Comparison of ENCODE assay signal across 8 cellular contexts in the genomic region with DNA sequence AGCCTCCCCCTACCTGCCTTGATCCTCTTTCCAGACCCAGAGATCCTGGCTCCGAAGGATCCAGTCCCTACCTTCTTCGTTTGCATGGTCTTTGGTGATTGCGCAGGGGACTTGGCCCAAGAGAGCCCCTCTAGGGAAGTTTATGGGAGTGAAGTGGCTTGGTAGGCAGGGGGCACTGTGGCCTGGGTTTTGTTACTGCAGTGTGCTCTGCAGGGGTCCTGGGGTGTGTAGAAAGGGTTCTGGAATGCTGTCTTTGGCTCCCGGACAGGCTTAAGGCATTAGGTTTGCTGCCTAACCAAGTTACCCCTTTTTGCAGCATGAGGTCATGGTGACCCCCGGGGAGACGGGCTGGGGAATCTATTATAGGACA. TPM values are rescaled to one million over a fixed set of nuclear protein-coding genes. Genes with fewer than 3 reads are reported as not detected.
A peak's percentile ranks its signal among the peaks of the same experiment; 100 is the strongest.
DNase-seq lines count a peak whose midpoint lies in the region; ATAC-seq lines count a peak whose summit lies in the region.

No MANE protein-coding gene starts in this region.

- H4K91ac ChIP-seq in neuronal stem cell (ENCODE audit: low read depth, low read length, poor library complexity) = no peak overlapping the region

- H3K4me1 Mint-ChIP-seq in CD4-positive, CD25-positive, alpha-beta regulatory T cell = peaks cover 6 to 80% (median 42%) of the 10 kb centered on the region in 4 donors

- no peaks in the 10 kb centered on the region for H3K9me2 ChIP-seq in Karpas-422 (replicated peaks; ENCODE audit: insufficient read depth, low read length)

- no peak overlapping the region for H2BK12ac ChIP-seq in neuronal stem cell (ENCODE audit: low read length)

- H3K79me1 ChIP-seq in neuronal stem cell (ENCODE audit: low read depth, low read length) = peaks cover 8% of the 10 kb centered on the region

- H4K8ac ChIP-seq in neuronal stem cell (ENCODE audit: low read depth, low read length) = no peak overlapping the region

- H3K27ac ChIP-seq in CD4-positive, CD25-positive, alpha-beta regulatory T cell (ENCODE audit: insufficient read depth, low read length, poor library complexity, severe bottlenecking) = peak overlapping the region; percentile 91
- H3K27ac ChIP-seq in Karpas-422 (ENCODE audit: low read length) = no peak overlapping the region
- H3K27ac ChIP-seq in neuronal stem cell (replicated peaks; ENCODE audit: low read length) = no peak overlapping the region

- H2BK120ac ChIP-seq in neuronal stem cell (ENCODE audit: low read depth, low read length) = no peak overlapping the region

- H3K36me3 Mint-ChIP-seq in CD4-positive, CD25-positive, alpha-beta regulatory T cell = peaks cover 33% of the 10 kb centered on the region

- peak overlapping the region; percentile 91 for H3K4me3 ChIP-seq in CD4-positive, CD25-positive, alpha-beta regulatory T cell (ENCODE audit: low read depth, low read length)
- H3K4me3 ChIP-seq in Karpas-422 (ENCODE audit: low read length) = peak overlapping the region; percentile 66; the same call in 1 of the 2 replicates
- H3K4me3 ChIP-seq in neuronal stem cell (ENCODE audit: low read length in 2 of 2) = peak overlapping the region in 1 of 2 donors; percentile 77

- no peaks in the 10 kb centered on the region for H3K27me3 ChIP-seq in CD4-positive, CD25-positive, alpha-beta regulatory T cell (ENCODE audit: control insufficient read depth, insufficient read depth, low read length)
- H3K27me3 ChIP-seq in Karpas-422 (ENCODE audit: low read length) (no peaks in the 10 kb centered on the region), neuronal stem cell (ENCODE audit: control insufficient read depth in 3 of 3, insufficient read depth in 3 of 3, low read depth in 1 of 3, low read length in 3 of 3) (no peaks in the 10 kb centered on the region)

- H3K4me3 Mint-ChIP-seq in CD4-positive, CD25-positive, alpha-beta regulatory T cell = peak overlapping the region; percentile 80 to 98 (median 92)

- peak overlapping the region; percentile 89 to 95 (median 93) for H3K27ac Mint-ChIP-seq in CD4-positive, CD25-positive, alpha-beta regulatory T cell

- no peak for ATAC-seq in CD4-positive, CD25-positive, alpha-beta regulatory T cell (ENCODE audit: low read depth in 2 of 2)

- H3K4me1 ChIP-seq in CD4-positive, CD25-positive, alpha-beta regulatory T cell (ENCODE audit: control insufficient read depth, insufficient read depth, low read length, poor library complexity, severe bottlenecking) = peaks cover 83% of the 10 kb centered on the region
- H3K4me1 ChIP-seq in Karpas-422 (ENCODE audit: low read length) (peaks cover 36% of the 10 kb centered on the region), neuronal stem cell (ENCODE audit: control insufficient read depth in 2 of 2, insufficient read depth in 1 of 2, low read depth in 1 of 2, low read length in 2 of 2) (peaks cover 7 to 26% of the 10 kb centered on the region in 2 donors)

- H3K9me3 Mint-ChIP-seq in CD4-positive, CD25-positive, alpha-beta regulatory T cell = no peaks in the 10 kb centered on the region

- no peak overlapping the region for H2BK15ac ChIP-seq in neuronal stem cell (ENCODE audit: low read length)

- no peak overlapping the region for H3K23ac ChIP-seq in neuronal stem cell (ENCODE audit: low read depth, low read length, poor library complexity)

- H3K27me3 Mint-ChIP-seq in CD4-positive, CD25-positive, alpha-beta regulatory T cell = no peaks in the 10 kb centered on the region

- WGBS in neuronal stem cell (ENCODE audit: extremely low coverage in 2 of 2, insufficient read length in 2 of 2, insufficient replicate concordance in 1 of 2), 2 donors = no CpG with 5 or more reads among the region's 6 CpGs

- H2AFZ ChIP-seq in Karpas-422 (ENCODE audit: low read length) (no peak overlapping the region), neuronal stem cell (ENCODE audit: low read length) (no peak overlapping the region)

- H2BK5ac ChIP-seq in neuronal stem cell (ENCODE audit: low read length) = no peak overlapping the region

- H3K79me2 ChIP-seq in Karpas-422 (ENCODE audit: low read length) = no peaks in the 10 kb centered on the region

- no peak overlapping the region for H3K14ac ChIP-seq in neuronal stem cell (ENCODE audit: low read length)

- H3K4me2 ChIP-seq in Karpas-422 (ENCODE audit: low read depth, low read length, poor library complexity, severe bottlenecking) (peak overlapping the region; percentile 91), neuronal stem cell (ENCODE audit: insufficient read depth, low read length, poor library complexity, severe bottlenecking) (peak overlapping the region; percentile 78)

- H3K18ac ChIP-seq in neuronal stem cell (ENCODE audit: low read length) = no peak overlapping the region

- no peak overlapping the region for H2AK5ac ChIP-seq in neuronal stem cell (ENCODE audit: low read depth, low read length)

- no peak for DNase-seq in CD4-positive, CD25-positive, alpha-beta regulatory T cell
- DNase-seq in Karpas-422 (no peak), ecto neural progenitor cell (ENCODE audit: low spot score) (peak; percentile 72), neuronal stem cell (ENCODE audit: low spot score) (no peak), AML-193 (lab: John Stamatoyannopoulos, UW) (no peak), NCI-H82 treated with DMSO at 0.1 percent for 48 hours (lab: John Stamatoyannopoulos, UW; ENCODE audit: unreplicated experiment) (no peak), inferior parietal cortex (ENCODE audit: extremely low spot score) (no peak)
- no peak for DNase-seq in central memory CD4-positive, alpha-beta T cell

- peaks cover 36% of the 10 kb centered on the region for H3K36me3 ChIP-seq in CD4-positive, CD25-positive, alpha-beta regulatory T cell (ENCODE audit: control insufficient read depth, insufficient read depth, low read length)
- H3K36me3 ChIP-seq in Karpas-422 (ENCODE audit: insufficient read depth, low read length) (no peaks in the 10 kb centered on the region), neuronal stem cell (replicated peaks in 1 of 2; ENCODE audit: control insufficient read depth in 2 of 2, insufficient read depth in 2 of 2, low read length in 2 of 2) (peaks cover 20 to 54% of the 10 kb centered on the region in 2 donors)

- H4K20me1 ChIP-seq in Karpas-422 (ENCODE audit: insufficient read depth, low read depth, low read length) = peaks cover 5% of the 10 kb centered on the region; the same call in 1 of the 2 replicates

- H3K4ac ChIP-seq in neuronal stem cell (ENCODE audit: low read length) = no peak overlapping the region

- H3K9me3 ChIP-seq in CD4-positive, CD25-positive, alpha-beta regulatory T cell (ENCODE audit: control insufficient read depth in 2 of 2, low read length in 2 of 2) = no peaks in the 10 kb centered on the region
- H3K9me3 ChIP-seq in Karpas-422 (ENCODE audit: low read length) (no peaks in the 10 kb centered on the region), neuronal stem cell (replicated peaks in 1 of 2; ENCODE audit: control insufficient read depth in 2 of 2, insufficient read depth in 1 of 2, low read depth in 1 of 2, low read length in 2 of 2) (no peaks in the 10 kb centered on the region)

- H3K9ac ChIP-seq in Karpas-422 (ENCODE audit: low read length) (no peak overlapping the region; the same call in 1 of the 2 replicates), neuronal stem cell (ENCODE audit: low read depth, low read length, poor library complexity) (no peak overlapping the region)

RNA-seq across cellular contexts. Expression of gene ATP8B2, which starts 3.8 kb away (rescaled TPM):
- total RNA-seq in CD4-positive, CD25-positive, alpha-beta regulatory T cell = 267 TPM
- polyA plus RNA-seq in CD4-positive, CD25-positive, alpha-beta regulatory T cell = 100 to 1,000 TPM in 2 of 4 donors, 10 to 100 TPM in 2; 76.0 to 127 (median 104) TPM
- 10.6 and 19.6 TPM in 2 replicates for total RNA-seq in Karpas-422 (2014; rRNA removed; shearing (Covaris generic); ENCODE audit: low replicate concordance)
- polyA plus RNA-seq in neuronal stem cell (2013, experiment 1 of 2) = 23.7 TPM
- polyA plus RNA-seq in neuronal stem cell (2013, experiment 2 of 2) = 22.1 TPM

RNA-seq across cellular contexts. Expression of gene AQP10, which starts 8.2 kb away (rescaled TPM):
- 0.81 TPM for total RNA-seq in CD4-positive, CD25-positive, alpha-beta regulatory T cell
- not detected for polyA plus RNA-seq in CD4-positive, CD25-positive, alpha-beta regulatory T cell
- total RNA-seq in Karpas-422 (2014; rRNA removed; shearing (Covaris generic); ENCODE audit: low replicate concordance) = not detected in 2 replicates
- not detected for polyA plus RNA-seq in neuronal stem cell (2013, experiment 1 of 2)
- polyA plus RNA-seq in neuronal stem cell (2013, experiment 2 of 2) = not detected

RNA-seq across cellular contexts. Expression of gene HAX1, which starts 56.7 kb away (rescaled TPM):
- total RNA-seq in CD4-positive, CD25-positive, alpha-beta regulatory T cell = 60.2 TPM
- 100 to 1,000 TPM; 166 to 213 (median 194) TPM for polyA plus RNA-seq in CD4-positive, CD25-positive, alpha-beta regulatory T cell
- 184 and 229 TPM in 2 replicates for total RNA-seq in Karpas-422 (2014; rRNA removed; shearing (Covaris generic); ENCODE audit: low replicate concordance)
- 56.1 TPM for polyA plus RNA-seq in neuronal stem cell (2013, experiment 1 of 2)
- 53.9 TPM for polyA plus RNA-seq in neuronal stem cell (2013, experiment 2 of 2)

Comparison
In these comparisons a context has a peak if more than half of its experiments do, and no peak if none do; other contexts are left out.
1. RNA of gene ATP8B2, which starts 3.8 kb away (total RNA-seq): 267 TPM in CD4-positive, CD25-positive, alpha-beta regulatory T cell (single experiment); 10.6 to 19.6 TPM in Karpas-422; every median in the first group is over 10 times any median in the second.